13 cellular contexts compared by ENCODE assay signal in genomic region chr2:233058717-233059546, GRCh38. TPM values are rescaled to one million over a fixed set of nuclear protein-coding genes. Genes with fewer than 3 reads are reported as not detected.
DNase-seq lines count a peak whose midpoint lies in the region; ATAC-seq and TF ChIP-seq lines count a peak whose summit lies in the region.
"Had no signal": no experiment of that assay in that cellular context is flagged by ENCODE, and none has a peak within 500 bp of the region (broad histone marks: within the 10 kb centered on the region; RNA-seq: fewer than 3 reads in every experiment).

No MANE protein-coding gene starts in this region.

- dilution Hi-C loops in IMR-90 (cut with HindIII; ENCODE audit: low sequenced_read_pairs, unreplicated experiment): no loop called here

- in situ Hi-C loops in IMR-90 (cut with MboI; ENCODE audit: low sequenced_read_pairs): loop anchor here (10.0 kb wide), 1 partner anchor 204 kb away; no protein-coding TSS in a partner anchor

- H3K4me1 Mint-ChIP-seq in central memory CD8-positive, alpha-beta T cell: peaks cover 42% of the 10 kb centered on the region
- peaks cover 34 to 37% of the 10 kb centered on the region in 2 donors for H3K4me1 Mint-ChIP-seq in natural killer cell treated with Interleukin-12 subunit alpha and Interleukin-12 subunit beta and Interleukin-15 and Interleukin-18, amount 100 ng/mL, for 72 hours (ENCODE audit: low read depth in 2 of 2)

- peak overlapping the region; percentile 40 for H3K27ac Mint-ChIP-seq in central memory CD8-positive, alpha-beta T cell (ENCODE audit: low read depth)
- peak overlapping the region; percentile 95 to 97 for H3K27ac Mint-ChIP-seq in natural killer cell treated with Interleukin-12 subunit alpha and Interleukin-12 subunit beta and Interleukin-15 and Interleukin-18, amount 100 ng/mL, for 72 hours

- TF ChIP-seq CTCF in IMR-90 (conservative IDR thresholded peaks at IDR 0.05; ENCODE audit: low read depth, low read length): no peak

- H3K27me3 ChIP-seq in BLaER1 (no peaks in the 10 kb centered on the region), IMR-90 (ENCODE audit: control insufficient read depth, insufficient read depth, low read length) (peaks cover 10% of the 10 kb centered on the region), mesenchymal stem cell (ENCODE audit: control insufficient read depth in 1 of 2, insufficient read depth in 1 of 2, low read length in 2 of 2) (peaks cover 12 to 26% of the 10 kb centered on the region in 2 experiments)
- H3K27me3 ChIP-seq: left lung had no signal

- no peaks in the 10 kb centered on the region for H3K9me3 ChIP-seq in BLaER1
- no peaks in the 10 kb centered on the region for H3K9me3 ChIP-seq in IMR-90 (ENCODE audit: control insufficient read depth, insufficient read depth, low read length)
- H3K9me3 ChIP-seq in mesenchymal stem cell (ENCODE audit: control insufficient read depth, low read length): no peaks in the 10 kb centered on the region
- H3K9me3 ChIP-seq: HAP-1, left lung had no signal

- H3K4ac ChIP-seq in IMR-90 (ENCODE audit: low read depth, low read length): no peak overlapping the region
- H3K4ac ChIP-seq in mesenchymal stem cell (ENCODE audit: low read depth in 1 of 2, low read length in 2 of 2): no peak overlapping the region

- H3K9me3 Mint-ChIP-seq in central memory CD8-positive, alpha-beta T cell: no peaks in the 10 kb centered on the region
- H3K9me3 Mint-ChIP-seq in natural killer cell treated with Interleukin-12 subunit alpha and Interleukin-12 subunit beta and Interleukin-15 and Interleukin-18, amount 100 ng/mL, for 72 hours: no peaks in the 10 kb centered on the region

- no peak overlapping the region for H3K23ac ChIP-seq in IMR-90 (ENCODE audit: low read depth, low read length)
- no peak overlapping the region for H3K23ac ChIP-seq in mesenchymal stem cell (ENCODE audit: low read length in 2 of 2)

- 94% methylated on average over 2 of the region's 24 CpGs; no CpG with 5 or more reads in 1 of the 2 experiments for WGBS in IMR-90 (ENCODE audit: extremely low coverage in 2 of 2, insufficient read length in 1 of 2), 2 experiments
- whole genome bisulfite sequencing in mesenchymal stem cell: 89% methylated on average over 24 of the region's 24 CpGs

- no TSS peak for BruUV-seq in IMR-90 (replicated peaks; lab: Mats Ljungman, UMichigan)

- H3K79me1 ChIP-seq in IMR-90 (ENCODE audit: low read depth in 1 of 2, low read length in 2 of 2) (no peaks in the 10 kb centered on the region), mesenchymal stem cell (replicated peaks; ENCODE audit: low read length, poor library complexity, severe bottlenecking) (no peaks in the 10 kb centered on the region)

- no peak overlapping the region for H4K91ac ChIP-seq in IMR-90 (ENCODE audit: insufficient read depth, low read depth, low read length)
- H4K91ac ChIP-seq in mesenchymal stem cell (ENCODE audit: low read length): no peak overlapping the region

- H2AK9ac ChIP-seq in IMR-90 (replicated peaks; ENCODE audit: low read depth, low read length, poor library complexity): no peak overlapping the region

- no peak overlapping the region for H2BK15ac ChIP-seq in IMR-90 (ENCODE audit: low read depth, low read length)
- no peak overlapping the region for H2BK15ac ChIP-seq in mesenchymal stem cell (ENCODE audit: low read depth, poor library complexity, severe bottlenecking)

- H2BK5ac ChIP-seq in IMR-90 (ENCODE audit: low read depth, low read length, poor library complexity, severe bottlenecking): no peak overlapping the region
- H2BK5ac ChIP-seq in mesenchymal stem cell (ENCODE audit: low read depth, low read length, poor library complexity, severe bottlenecking): no peak overlapping the region

- no peak for TF ChIP-seq RAD21 in IMR-90 (IDR thresholded peaks at IDR 0.05; ENCODE audit: low read length)

- H3K27ac ChIP-seq in BLaER1 (peak overlapping the region; percentile 96), IMR-90 (ENCODE audit: insufficient read depth, low read length) (no peak overlapping the region), mesenchymal stem cell (ENCODE audit: low read length, poor library complexity, severe bottlenecking) (no peak overlapping the region)

- H3K36me3 ChIP-seq in BLaER1: peaks cover 18% of the 10 kb centered on the region
- no peaks in the 10 kb centered on the region for H3K36me3 ChIP-seq in IMR-90 (ENCODE audit: control insufficient read depth, insufficient read depth, low read length)
- no peaks in the 10 kb centered on the region for H3K36me3 ChIP-seq in mesenchymal stem cell (ENCODE audit: control insufficient read depth in 1 of 2, insufficient read depth in 2 of 2, low read depth in 1 of 2, low read length in 2 of 2)
- H3K36me3 ChIP-seq: HAP-1, left lung had no signal

- H3K9ac ChIP-seq in BLaER1: peak overlapping the region; percentile 89
- no peak overlapping the region for H3K9ac ChIP-seq in IMR-90 (ENCODE audit: low read depth, low read length)
- H3K9ac ChIP-seq in mesenchymal stem cell (ENCODE audit: low read length): no peak overlapping the region

- peaks cover 31% of the 10 kb centered on the region for H3K36me3 Mint-ChIP-seq in central memory CD8-positive, alpha-beta T cell (ENCODE audit: insufficient read depth)
- H3K36me3 Mint-ChIP-seq in natural killer cell treated with Interleukin-12 subunit alpha and Interleukin-12 subunit beta and Interleukin-15 and Interleukin-18, amount 100 ng/mL, for 72 hours: no peaks in the 10 kb centered on the region

- H3K4me2 ChIP-seq in BLaER1: peak overlapping the region; percentile 98
- H3K4me2 ChIP-seq in IMR-90 (ENCODE audit: low read depth, low read length): no peak overlapping the region
- no peak overlapping the region for H3K4me2 ChIP-seq in mesenchymal stem cell (ENCODE audit: low read length, poor library complexity, severe bottlenecking)

- H2BK12ac ChIP-seq in mesenchymal stem cell (ENCODE audit: low read length in 2 of 2): no peak overlapping the region

- H2BK120ac ChIP-seq in IMR-90 (ENCODE audit: low read depth, low read length) (no peak overlapping the region), mesenchymal stem cell (ENCODE audit: low read depth, low read length) (no peak overlapping the region)

- H3K14ac ChIP-seq in IMR-90 (replicated peaks; ENCODE audit: low read depth, low read length) (no peak overlapping the region), mesenchymal stem cell (ENCODE audit: low read length in 2 of 2) (no peak overlapping the region)

- H3K4me1 ChIP-seq in BLaER1: peaks cover 43% of the 10 kb centered on the region
- peaks cover 4% of the 10 kb centered on the region; the same call in 1 of the 2 replicates for H3K4me1 ChIP-seq in IMR-90 (ENCODE audit: control insufficient read depth, insufficient read depth, low read length)
- H3K4me1 ChIP-seq in mesenchymal stem cell (ENCODE audit: control insufficient read depth, insufficient read depth, low read depth, low read length): peaks cover 6% of the 10 kb centered on the region
- H3K4me1 ChIP-seq: HAP-1 had no signal

- H4K8ac ChIP-seq in IMR-90 (ENCODE audit: low read depth in 2 of 2, low read length in 2 of 2) (no peak overlapping the region), mesenchymal stem cell (ENCODE audit: low read length) (no peak overlapping the region)

- H3K27me3 Mint-ChIP-seq in central memory CD8-positive, alpha-beta T cell: no peaks in the 10 kb centered on the region
- no peaks in the 10 kb centered on the region for H3K27me3 Mint-ChIP-seq in natural killer cell treated with Interleukin-12 subunit alpha and Interleukin-12 subunit beta and Interleukin-15 and Interleukin-18, amount 100 ng/mL, for 72 hours

- H4K5ac ChIP-seq in IMR-90 (ENCODE audit: low read depth, low read length): no peak overlapping the region

- no peak overlapping the region for H3K18ac ChIP-seq in IMR-90 (ENCODE audit: low read depth, low read length)
- H3K18ac ChIP-seq in mesenchymal stem cell (ENCODE audit: low read depth in 1 of 2, low read length in 2 of 2): no peak overlapping the region

- intact Hi-C loops in IMR-90 (cut with micrococcal nuclease): no loop called here

- CTCF ChIA-PET in IMR-90 (lab: Yijun Ruan, JAX): no interaction called here

- H2BK20ac ChIP-seq in IMR-90 (ENCODE audit: low read depth, low read length): no peak overlapping the region

- H3K4me3 ChIP-seq in BLaER1: peak overlapping the region; percentile 83; the same call in 1 of the 2 replicates
- H3K4me3 ChIP-seq in IMR-90 (ENCODE audit: insufficient read depth, low read depth, low read length): no peak overlapping the region
- H3K4me3 ChIP-seq in mesenchymal stem cell (ENCODE audit: insufficient read depth in 1 of 2, low read depth in 1 of 2, low read length in 2 of 2): no peak overlapping the region
- H3K4me3 ChIP-seq: HAP-1 had no signal

- peak overlapping the region; percentile 11 for H2AFZ ChIP-seq in IMR-90 (replicated peaks; ENCODE audit: low read length, poor library complexity)
- H2AFZ ChIP-seq in mesenchymal stem cell (ENCODE audit: low read depth, low read length): no peak overlapping the region

- H3K56ac ChIP-seq in IMR-90 (ENCODE audit: extremely low read depth, insufficient read depth, low read length): no peak overlapping the region

- H3K4me3 Mint-ChIP-seq in central memory CD8-positive, alpha-beta T cell: peak overlapping the region; percentile 64
- H3K4me3 Mint-ChIP-seq in natural killer cell treated with Interleukin-12 subunit alpha and Interleukin-12 subunit beta and Interleukin-15 and Interleukin-18, amount 100 ng/mL, for 72 hours: peak overlapping the region; percentile 44

- H2AK5ac ChIP-seq in IMR-90 (ENCODE audit: low read depth, low read length) (no peak overlapping the region), mesenchymal stem cell (ENCODE audit: low read length, severe bottlenecking) (no peak overlapping the region)

- TF ChIP-seq POLR2A in IMR-90 (IDR thresholded peaks at IDR 0.05; ENCODE audit: low read depth, low read length): no peak

- DNase-seq in IMR-90 (no peak), mesenchymal stem cell (no peak), mucosa of gallbladder (ENCODE audit: low spot score) (no peak)
- no peak for DNase-seq in central memory CD8-positive, alpha-beta T cell (ENCODE audit: low spot score in 2 of 2)
- no peak for DNase-seq in natural killer cell treated with Interleukin-12 subunit alpha and Interleukin-12 subunit beta and Interleukin-15 and Interleukin-18, amount 100 ng/mL, for 72 hours (ENCODE audit: low spot score)
- DNase-seq: foreskin melanocyte had no signal

- H4K20me1 ChIP-seq in BLaER1 (peaks cover 28% of the 10 kb centered on the region), IMR-90 (ENCODE audit: insufficient read depth, low read length) (no peaks in the 10 kb centered on the region)

- POLR2A ChIA-PET in IMR-90 (lab: Charles Lee; ENCODE audit: unreplicated experiment): interaction anchor here (0.6 kb wide), 1 partner anchor 227 kb away, joined by 3 read pairs; no protein-coding TSS in a partner anchor

- ATAC-seq in IMR-90 (ENCODE audit: low read depth) (no peak), HG03342 (IDR thresholded peaks at IDR 0.05; ENCODE audit: unreplicated experiment) (no peak), GM18502 (IDR thresholded peaks at IDR 0.05; ENCODE audit: poor library complexity, unreplicated experiment) (no peak)
- no peak for ATAC-seq in central memory CD8-positive, alpha-beta T cell (replicated peaks; ENCODE audit: extremely low read depth, poor library complexity, severe bottlenecking)
- ATAC-seq in natural killer cell treated with Interleukin-12 subunit alpha and Interleukin-12 subunit beta and Interleukin-15 and Interleukin-18, amount 100 ng/mL, for 72 hours: no peak

- H3K9me1 ChIP-seq in IMR-90 (ENCODE audit: insufficient read depth, low read length): no peaks in the 10 kb centered on the region

RNA-seq across cellular contexts. Expression of gene INPP5D, which starts 1.2 kb away (rescaled TPM):
- total RNA-seq in IMR-90 (2012; rRNA removed) (under 0.01 and 0.18 TPM in 2 replicates), mucosa of gallbladder (30.4 TPM)
- 0.09 and 0.29 TPM in 2 replicates for polyA plus RNA-seq in IMR-90 (2012; rRNA removed)
- polyA plus RNA-seq in IMR-90 (2012; cell fraction: cytosol; rRNA removed): 0.14 and 0.18 TPM in 2 replicates
- 0.52 and 1.9 TPM in 2 replicates for polyA plus RNA-seq in IMR-90 (2012; cell fraction: nucleus; rRNA removed; ENCODE audit: low replicate concordance)
- total RNA-seq in natural killer cell treated with Interleukin-12 subunit alpha and Interleukin-12 subunit beta and Interleukin-15 and Interleukin-18, amount 100 ng/mL, for 72 hours: 100 to 1,000 TPM; 136 to 155 TPM
- polyA plus RNA-seq in mesenchymal stem cell (2013, experiment 1 of 2): 0.08 TPM
- polyA plus RNA-seq in mesenchymal stem cell (2013, experiment 2 of 2): 0.15 TPM

RNA-seq across cellular contexts. Expression of gene NEU2, which starts 26.5 kb away (rescaled TPM):
- total RNA-seq in IMR-90 (2012; rRNA removed) (not detected in 2 replicates), mucosa of gallbladder (not detected)
- not detected in 2 replicates for polyA plus RNA-seq in IMR-90 (2012; rRNA removed)
- not detected in 2 replicates for polyA plus RNA-seq in IMR-90 (2012; cell fraction: cytosol; rRNA removed)
- not detected in 2 replicates for polyA plus RNA-seq in IMR-90 (2012; cell fraction: nucleus; rRNA removed; ENCODE audit: low replicate concordance)
- total RNA-seq in natural killer cell treated with Interleukin-12 subunit alpha and Interleukin-12 subunit beta and Interleukin-15 and Interleukin-18, amount 100 ng/mL, for 72 hours: not detected
- polyA plus RNA-seq in mesenchymal stem cell (2013, experiment 1 of 2): not detected
- polyA plus RNA-seq in mesenchymal stem cell (2013, experiment 2 of 2): not detected
- total RNA-seq: left lung, pulmonary artery endothelial cell, urinary bladder had no signal
- polyA plus RNA-seq: urinary bladder had no signal

RNA-seq across cellular contexts. Expression of gene NGEF, which starts 45.9 kb away (rescaled TPM):
- total RNA-seq in IMR-90 (2012; rRNA removed): 1.1 TPM in 2 replicates
- 0.52 and 1.7 TPM in 2 replicates for polyA plus RNA-seq in IMR-90 (2012; rRNA removed)
- 0.12 and 0.54 TPM in 2 replicates for polyA plus RNA-seq in IMR-90 (2012; cell fraction: cytosol; rRNA removed)
- 1.1 and 1.2 TPM in 2 replicates for polyA plus RNA-seq in IMR-90 (2012; cell fraction: nucleus; rRNA removed; ENCODE audit: low replicate concordance)
- not detected for total RNA-seq in natural killer cell treated with Interleukin-12 subunit alpha and Interleukin-12 subunit beta and Interleukin-15 and Interleukin-18, amount 100 ng/mL, for 72 hours
- 0.15 TPM for polyA plus RNA-seq in mesenchymal stem cell (2013, experiment 1 of 2)
- 0.15 TPM for polyA plus RNA-seq in mesenchymal stem cell (2013, experiment 2 of 2)
- 12.0 TPM for total RNA-seq in mucosa of gallbladder

Comparison
In these comparisons a context has a peak if more than half of its experiments do, and no peak if none do; other contexts are left out.
1. RNA of gene INPP5D, which starts 1.2 kb away (total RNA-seq): 136 to 155 TPM in natural killer cell treated with Interleukin-12 subunit alpha and Interleukin-12 subunit beta and Interleukin-15 and Interleukin-18, amount 100 ng/mL, for 72 hours and 30.4 TPM in mucosa of gallbladder (single experiment); under 0.01 to 0.18 TPM in IMR-90; every median in the first group is over 10 times any median in the second.